1 cellular context compared by ENCODE assay signal in the genomic region with DNA sequence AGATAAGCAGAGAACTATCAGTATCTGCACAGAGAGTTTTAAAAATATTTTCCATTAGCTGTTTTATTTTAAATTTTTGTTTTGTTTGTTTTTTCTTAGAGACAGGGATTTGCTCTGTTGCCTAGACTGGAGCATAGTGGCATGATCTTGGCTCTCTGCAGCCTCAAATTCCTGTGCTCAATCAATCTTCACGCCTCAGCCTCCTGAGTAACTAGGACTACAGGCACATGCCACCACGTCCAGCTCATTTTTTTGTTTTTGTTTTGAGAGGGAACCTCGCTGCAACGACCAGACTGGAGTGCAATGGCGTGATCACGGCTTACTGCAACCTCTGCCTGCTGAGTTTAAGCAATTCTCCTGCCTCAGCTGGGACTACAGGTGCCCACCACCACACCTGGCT.
TF ChIP-seq lines count a peak whose summit lies in the region.

No MANE protein-coding gene starts in this region.

TF ChIP-seq in HEK293T, 16 proteins besides CTCF, POLR2A, EP300 and RAD21 (continued from another document):
- TF ChIP-seq LEF1 (IDR thresholded peaks at IDR 0.05; ENCODE audit: borderline replicate concordance) (no peak), CTBP1 (IDR thresholded peaks at IDR 0.05; ENCODE audit: borderline replicate concordance) (no peak), FOXK2 (IDR thresholded peaks at IDR 0.05) (no peak), SP1 (IDR thresholded peaks at IDR 0.05) (no peak), SUZ12 (IDR thresholded peaks at IDR 0.05) (no peak), ARNT (IDR thresholded peaks at IDR 0.05) (no peak)
